ENCODE assay signal across 1 cellular context in the genomic region with DNA sequence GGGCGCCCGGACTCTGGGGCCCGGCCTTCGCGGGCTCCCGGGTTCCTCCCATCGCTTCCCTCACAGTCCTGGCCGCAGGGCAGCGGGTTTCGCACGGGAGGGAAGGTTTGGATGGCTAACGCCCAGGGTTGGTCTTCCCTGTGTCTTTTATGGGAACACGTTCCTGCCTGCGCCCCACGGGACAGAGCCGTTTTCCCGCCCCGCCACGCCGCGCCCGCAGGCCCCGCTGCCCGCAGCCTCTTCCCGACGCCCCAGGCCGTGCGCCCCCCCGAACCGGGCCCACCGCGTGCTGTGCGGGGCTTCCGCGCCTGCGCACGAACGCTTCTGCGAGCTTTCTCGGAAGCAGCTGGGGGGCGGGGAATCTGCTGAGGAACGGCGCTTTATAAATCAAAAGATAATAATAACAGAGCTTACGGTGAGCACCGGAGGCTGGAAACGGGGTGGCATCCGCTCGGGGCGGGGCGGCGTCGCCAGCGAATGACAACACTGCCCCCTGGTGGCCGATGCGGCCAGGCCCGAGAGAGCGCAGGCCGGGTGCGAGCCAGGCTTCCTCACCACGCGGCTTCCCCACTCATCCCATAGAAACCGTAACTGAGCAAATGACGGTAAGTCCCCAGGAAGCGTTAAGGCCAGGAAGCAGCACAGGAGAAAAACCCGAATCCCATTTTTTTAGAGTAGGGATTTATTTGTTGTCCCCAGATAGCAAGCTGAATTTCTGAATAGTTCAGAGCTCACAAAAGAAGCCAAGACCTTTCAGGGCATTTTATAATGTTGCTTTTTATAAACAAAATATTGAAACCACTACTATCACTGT.
TF ChIP-seq lines count a peak whose summit lies in the region.

No MANE protein-coding gene starts in this region.

TF ChIP-seq in HEK293, 187 proteins besides CTCF, POLR2A, EP300 and RAD21 (continued from another document):
- TF ChIP-seq, protein P1, sequence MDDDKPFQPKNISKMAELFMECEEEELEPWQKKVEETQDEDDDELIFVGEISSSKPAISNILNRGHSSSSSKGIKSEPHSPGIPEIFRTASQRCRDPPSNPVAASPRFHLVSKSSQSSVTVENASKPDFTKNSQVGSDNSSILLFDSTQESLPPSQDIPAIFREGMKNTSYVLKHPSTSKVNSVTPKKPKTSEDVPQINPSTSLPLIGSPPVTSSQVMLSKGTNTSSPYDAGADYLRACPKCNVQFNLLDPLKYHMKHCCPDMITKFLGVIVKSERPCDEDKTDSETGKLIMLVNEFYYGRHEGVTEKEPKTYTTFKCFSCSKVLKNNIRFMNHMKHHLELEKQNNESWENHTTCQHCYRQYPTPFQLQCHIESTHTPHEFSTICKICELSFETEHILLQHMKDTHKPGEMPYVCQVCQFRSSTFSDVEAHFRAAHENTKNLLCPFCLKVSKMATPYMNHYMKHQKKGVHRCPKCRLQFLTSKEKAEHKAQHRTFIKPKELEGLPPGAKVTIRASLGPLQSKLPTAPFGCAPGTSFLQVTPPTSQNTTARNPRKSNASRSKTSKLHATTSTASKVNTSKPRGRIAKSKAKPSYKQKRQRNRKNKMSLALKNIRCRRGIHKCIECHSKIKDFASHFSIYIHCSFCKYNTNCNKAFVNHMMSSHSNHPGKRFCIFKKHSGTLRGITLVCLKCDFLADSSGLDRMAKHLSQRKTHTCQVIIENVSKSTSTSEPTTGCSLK (tag by site-specific recombination; IDR thresholded peaks at IDR 0.05), result no peak
- no peak for TF ChIP-seq ZNF266 (tag by site-specific recombination; IDR thresholded peaks at IDR 0.05; ENCODE audit: low read depth)
- TF ChIP-seq ZNF366 (tag by site-specific recombination; conservative IDR thresholded peaks at IDR 0.05), result no peak
- TF ChIP-seq ZNF561 (tag by site-specific recombination; IDR thresholded peaks at IDR 0.05; ENCODE audit: borderline replicate concordance), result peak; percentile 94; the same call in 1 of the 2 replicates
- TF ChIP-seq, protein P2, sequence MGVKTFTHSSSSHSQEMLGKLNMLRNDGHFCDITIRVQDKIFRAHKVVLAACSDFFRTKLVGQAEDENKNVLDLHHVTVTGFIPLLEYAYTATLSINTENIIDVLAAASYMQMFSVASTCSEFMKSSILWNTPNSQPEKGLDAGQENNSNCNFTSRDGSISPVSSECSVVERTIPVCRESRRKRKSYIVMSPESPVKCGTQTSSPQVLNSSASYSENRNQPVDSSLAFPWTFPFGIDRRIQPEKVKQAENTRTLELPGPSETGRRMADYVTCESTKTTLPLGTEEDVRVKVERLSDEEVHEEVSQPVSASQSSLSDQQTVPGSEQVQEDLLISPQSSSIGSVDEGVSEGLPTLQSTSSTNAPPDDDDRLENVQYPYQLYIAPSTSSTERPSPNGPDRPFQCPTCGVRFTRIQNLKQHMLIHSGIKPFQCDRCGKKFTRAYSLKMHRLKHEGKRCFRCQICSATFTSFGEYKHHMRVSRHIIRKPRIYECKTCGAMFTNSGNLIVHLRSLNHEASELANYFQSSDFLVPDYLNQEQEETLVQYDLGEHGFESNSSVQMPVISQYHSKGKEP (tag by site-specific recombination; IDR thresholded peaks at IDR 0.05), result peak; percentile 40; the same call in 1 of the 2 replicates
- no peak for TF ChIP-seq RBAK (tag by site-specific recombination; IDR thresholded peaks at IDR 0.05)
- TF ChIP-seq ZNF19 (tag by site-specific recombination; IDR thresholded peaks at IDR 0.05; ENCODE audit: low read depth), result no peak
- TF ChIP-seq, protein P3, sequence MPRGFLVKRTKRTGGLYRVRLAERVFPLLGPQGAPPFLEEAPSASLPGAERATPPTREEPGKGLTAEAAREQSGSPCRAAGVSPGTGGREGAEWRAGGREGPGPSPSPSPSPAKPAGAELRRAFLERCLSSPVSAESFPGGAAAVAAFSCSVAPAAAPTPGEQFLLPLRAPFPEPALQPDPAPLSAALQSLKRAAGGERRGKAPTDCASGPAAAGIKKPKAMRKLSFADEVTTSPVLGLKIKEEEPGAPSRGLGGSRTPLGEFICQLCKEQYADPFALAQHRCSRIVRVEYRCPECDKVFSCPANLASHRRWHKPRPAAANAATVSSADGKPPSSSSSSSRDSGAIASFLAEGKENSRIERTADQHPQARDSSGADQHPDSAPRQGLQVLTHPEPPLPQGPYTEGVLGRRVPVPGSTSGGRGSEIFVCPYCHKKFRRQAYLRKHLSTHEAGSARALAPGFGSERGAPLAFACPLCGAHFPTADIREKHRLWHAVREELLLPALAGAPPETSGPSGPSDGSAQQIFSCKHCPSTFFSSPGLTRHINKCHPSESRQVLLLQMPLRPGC (tag by site-specific recombination; IDR thresholded peaks at IDR 0.05), result 0 out of 2 replicates have a peak, but pooled peaks have one; percentile 32
- no peak for TF ChIP-seq ZNF211 (tag by site-specific recombination; IDR thresholded peaks at IDR 0.05; ENCODE audit: low read depth)
- TF ChIP-seq ZNF248 (tag by site-specific recombination; IDR thresholded peaks at IDR 0.05), result no peak
- TF ChIP-seq PRDM1 (tag by site-specific recombination; IDR thresholded peaks at IDR 0.05), result no peak
- TF ChIP-seq ZNF121 (tag by site-specific recombination; IDR thresholded peaks at IDR 0.05), result no peak
- TF ChIP-seq, protein P4, sequence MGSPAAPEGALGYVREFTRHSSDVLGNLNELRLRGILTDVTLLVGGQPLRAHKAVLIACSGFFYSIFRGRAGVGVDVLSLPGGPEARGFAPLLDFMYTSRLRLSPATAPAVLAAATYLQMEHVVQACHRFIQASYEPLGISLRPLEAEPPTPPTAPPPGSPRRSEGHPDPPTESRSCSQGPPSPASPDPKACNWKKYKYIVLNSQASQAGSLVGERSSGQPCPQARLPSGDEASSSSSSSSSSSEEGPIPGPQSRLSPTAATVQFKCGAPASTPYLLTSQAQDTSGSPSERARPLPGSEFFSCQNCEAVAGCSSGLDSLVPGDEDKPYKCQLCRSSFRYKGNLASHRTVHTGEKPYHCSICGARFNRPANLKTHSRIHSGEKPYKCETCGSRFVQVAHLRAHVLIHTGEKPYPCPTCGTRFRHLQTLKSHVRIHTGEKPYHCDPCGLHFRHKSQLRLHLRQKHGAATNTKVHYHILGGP (tag by site-specific recombination; IDR thresholded peaks at IDR 0.05), result no peak
- no peak for TF ChIP-seq HOXD13 (CRISPR knock-in tag; IDR thresholded peaks at IDR 0.05; ENCODE audit: borderline replicate concordance)
- no peak for TF ChIP-seq ZFP37 (tag by site-specific recombination; IDR thresholded peaks at IDR 0.05)
- TF ChIP-seq, protein P5, sequence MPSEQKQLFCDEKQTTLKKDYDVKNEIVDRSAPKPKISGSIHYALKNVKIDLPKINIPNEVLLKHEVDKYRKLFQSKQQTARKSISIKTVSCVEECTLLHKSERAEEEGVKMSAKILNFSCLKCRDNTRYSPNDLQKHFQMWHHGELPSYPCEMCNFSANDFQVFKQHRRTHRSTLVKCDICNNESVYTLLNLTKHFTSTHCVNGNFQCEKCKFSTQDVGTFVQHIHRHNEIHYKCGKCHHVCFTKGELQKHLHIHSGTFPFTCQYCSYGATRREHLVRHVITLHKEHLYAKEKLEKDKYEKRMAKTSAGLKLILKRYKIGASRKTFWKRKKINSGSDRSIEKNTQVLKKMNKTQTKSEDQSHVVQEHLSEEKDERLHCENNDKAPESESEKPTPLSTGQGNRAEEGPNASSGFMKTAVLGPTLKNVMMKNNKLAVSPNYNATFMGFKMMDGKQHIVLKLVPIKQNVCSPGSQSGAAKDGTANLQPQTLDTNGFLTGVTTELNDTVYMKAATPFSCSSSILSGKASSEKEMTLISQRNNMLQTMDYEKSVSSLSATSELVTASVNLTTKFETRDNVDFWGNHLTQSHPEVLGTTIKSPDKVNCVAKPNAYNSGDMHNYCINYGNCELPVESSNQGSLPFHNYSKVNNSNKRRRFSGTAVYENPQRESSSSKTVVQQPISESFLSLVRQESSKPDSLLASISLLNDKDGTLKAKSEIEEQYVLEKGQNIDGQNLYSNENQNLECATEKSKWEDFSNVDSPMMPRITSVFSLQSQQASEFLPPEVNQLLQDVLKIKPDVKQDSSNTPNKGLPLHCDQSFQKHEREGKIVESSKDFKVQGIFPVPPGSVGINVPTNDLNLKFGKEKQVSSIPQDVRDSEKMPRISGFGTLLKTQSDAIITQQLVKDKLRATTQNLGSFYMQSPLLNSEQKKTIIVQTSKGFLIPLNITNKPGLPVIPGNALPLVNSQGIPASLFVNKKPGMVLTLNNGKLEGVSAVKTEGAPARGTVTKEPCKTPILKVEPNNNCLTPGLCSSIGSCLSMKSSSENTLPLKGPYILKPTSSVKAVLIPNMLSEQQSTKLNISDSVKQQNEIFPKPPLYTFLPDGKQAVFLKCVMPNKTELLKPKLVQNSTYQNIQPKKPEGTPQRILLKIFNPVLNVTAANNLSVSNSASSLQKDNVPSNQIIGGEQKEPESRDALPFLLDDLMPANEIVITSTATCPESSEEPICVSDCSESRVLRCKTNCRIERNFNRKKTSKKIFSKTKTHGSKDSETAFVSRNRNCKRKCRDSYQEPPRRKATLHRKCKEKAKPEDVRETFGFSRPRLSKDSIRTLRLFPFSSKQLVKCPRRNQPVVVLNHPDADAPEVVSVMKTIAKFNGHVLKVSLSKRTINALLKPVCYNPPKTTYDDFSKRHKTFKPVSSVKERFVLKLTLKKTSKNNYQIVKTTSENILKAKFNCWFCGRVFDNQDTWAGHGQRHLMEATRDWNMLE (tag by site-specific recombination; conservative IDR thresholded peaks at IDR 0.05; ENCODE audit: low read depth), result no peak
TF ChIP-seq in HEK293: peak in this region for 50.
